In the genomic region with DNA sequence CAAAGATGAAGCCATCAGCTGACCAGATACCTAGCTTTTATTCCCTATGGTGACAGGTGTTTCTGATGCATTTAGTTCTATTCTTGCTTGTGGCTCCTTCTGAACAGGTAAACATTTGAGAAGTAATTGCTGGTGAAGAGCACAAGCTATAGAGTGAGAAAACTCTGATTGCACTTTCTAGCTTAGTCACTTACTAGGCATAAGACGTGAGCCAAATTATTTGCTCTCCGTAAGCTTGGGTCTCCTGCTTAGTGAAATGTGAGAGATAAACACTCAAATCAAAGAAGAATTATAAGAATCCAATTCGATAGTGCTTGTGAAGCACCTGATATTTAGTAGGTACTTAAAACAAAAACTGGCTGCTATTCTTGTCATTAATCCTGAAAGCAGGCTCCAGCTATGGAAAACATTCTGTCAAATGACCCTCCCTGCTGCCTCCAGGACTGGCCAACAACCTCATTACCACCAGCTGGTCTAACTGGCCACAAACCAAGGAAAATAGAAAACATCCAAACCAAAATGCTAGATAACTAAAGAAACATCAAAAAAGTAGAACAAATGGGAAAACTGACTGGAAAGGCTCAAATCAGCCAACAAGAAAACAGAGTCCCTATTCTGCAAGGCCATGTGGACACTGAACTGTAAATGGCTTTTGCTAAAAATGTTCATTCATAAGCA, we compare ENCODE assay signal across 22 cellular contexts.
A peak's percentile ranks its signal among the peaks of the same experiment; 100 is the strongest.
DNase-seq lines count a peak whose midpoint lies in the region; ATAC-seq and TF ChIP-seq lines count a peak whose summit lies in the region.
"Had no signal": no experiment of that assay in that cellular context is flagged by ENCODE, and none has a peak within 500 bp of the region (broad histone marks: within the 10 kb centered on the region; RNA-seq: fewer than 3 reads in every experiment).

No MANE protein-coding gene starts in this region.

- ATAC-seq in Right ventricle myocardium inferior (peak; percentile 68), HG03378 (IDR thresholded peaks at IDR 0.05; ENCODE audit: unreplicated experiment) (no peak)
- ATAC-seq: activated CD4-positive, CD25-positive, alpha-beta regulatory T cell treated with anti-CD3 and anti-CD28 coated beads, Interleukin-2, amount 50 U/mL, for 24 hours; psoas muscle; T-helper 17 cell had no signal

- no peaks in the 10 kb centered on the region for H3K27me3 ChIP-seq in HAP-1 (ENCODE audit: low read depth)
- H3K27me3 ChIP-seq: cardiac muscle cell, esophagus squamous epithelium had no signal

- intact Hi-C loops in Right ventricle myocardium inferior (cut with DNase I) (no loop called here), cardiac septum (cut with DNase I) (no loop called here)

- no peaks in the 10 kb centered on the region for H3K36me3 ChIP-seq in HAP-1 (replicated peaks)
- H3K36me3 ChIP-seq: cardiac muscle cell, esophagus squamous epithelium had no signal

- H3K4me1 ChIP-seq in HAP-1 = peaks cover 14% of the 10 kb centered on the region
- H3K4me1 ChIP-seq: esophagus squamous epithelium, psoas muscle had no signal

- DNase-seq in Right ventricle myocardium inferior (ENCODE audit: missing footprints) (no peak), cardiac septum (ENCODE audit: low spot score) (no peak), choroid plexus epithelial cell (ENCODE audit: low read depth) (peak; percentile 0), left kidney (ENCODE audit: low read depth, low spot score) (peak; percentile 55), HAP-1 (ENCODE audit: low spot score in 2 of 2) (no peak), NCI-H82 (lab: John Stamatoyannopoulos, UW) (no peak), COLO829 (ENCODE audit: low spot score) (no peak)
- DNase-seq: activated CD4-positive, alpha-beta T cell treated with anti-CD3 and anti-CD28 coated beads, Interleukin-2, amount 50 U/mL, for 48 hours; activated naive CD4-positive, alpha-beta T cell treated with anti-CD3 and anti-CD28 coated beads for 36 hours; amniotic stem cell; dermis blood vessel endothelial cell; esophagus squamous epithelium; IMR-90; NCI-H187 treated with DMSO at 0.1 percent for 48 hours; NCI-H2227 treated with DMSO at 0.1 percent for 48 hours; psoas muscle; SK-N-SH; T-helper 17 cell had no signal

- H3K9me3 ChIP-seq in HAP-1 = no peaks in the 10 kb centered on the region
- H3K9me3 ChIP-seq: esophagus squamous epithelium, psoas muscle, SK-N-SH had no signal

- TF ChIP-seq CTCF in choroid plexus epithelial cell (conservative IDR thresholded peaks at IDR 0.05; ENCODE audit: low read depth, low read length) = no peak

- no peak overlapping the region for H3K4me3 ChIP-seq in choroid plexus epithelial cell (ENCODE audit: low read depth, low read length)
- no peak overlapping the region for H3K4me3 ChIP-seq in HAP-1
- H3K4me3 ChIP-seq: cardiac muscle cell, esophagus squamous epithelium, psoas muscle, skin epidermis had no signal

- in situ Hi-C loops in HAP-1 (cut with MboI; ENCODE audit: low sequenced_read_pairs) = no loop called here

Comparison
In these comparisons a context has a peak if more than half of its experiments do, and no peak if none do; other contexts are left out.
1. DNase-seq: peak in choroid plexus epithelial cell (single experiment) and left kidney (single experiment); none in Right ventricle myocardium inferior (single experiment), cardiac septum (single experiment), HAP-1 (0 of 2), NCI-H82 (single experiment) and COLO829 (single experiment).